ENCODE assay signal across 7 cellular contexts in genomic region chr2:90296484-90296777, GRCh38.
DNase-seq lines count a peak whose midpoint lies in the region; ATAC-seq and TF ChIP-seq lines count a peak whose summit lies in the region.
"Not testable (repeated sequence)": the region's sequence is repeated elsewhere in the genome, so short reads cannot be mapped to it uniquely, and the experiment has no call there.

No MANE protein-coding gene starts in this region.

- not testable (repeated sequence) for H3K27ac Mint-ChIP-seq in natural killer cell treated with Interleukin-12 subunit alpha and Interleukin-12 subunit beta and Interleukin-15 and Interleukin-18, amount 100 ng/mL, for 72 hours

- H3K9me3 ChIP-seq in RWPE2 (ENCODE audit: severe bottlenecking); right cardiac atrium (ENCODE audit: control insufficient read depth, low read length); right lobe of liver; upper lobe of right lung: not testable (repeated sequence)
- H3K9me3 ChIP-seq in spleen: peaks cover 0 to 13% (median 2%) of the 10 kb centered on the region in 8 donors

- H3K36me3 Mint-ChIP-seq in natural killer cell treated with Interleukin-12 subunit alpha and Interleukin-12 subunit beta and Interleukin-15 and Interleukin-18, amount 100 ng/mL, for 72 hours: not testable (repeated sequence)

- intact Hi-C loops in right cardiac atrium (cut with DNase I); right lobe of liver (cut with DNase I); spleen (cut with DNase I; ENCODE audit: low total_unique reads); upper lobe of right lung (cut with DNase I): not testable (repeated sequence)

- TF ChIP-seq POLR2A in right lobe of liver (IDR thresholded peaks at IDR 0.05); spleen (IDR thresholded peaks at IDR 0.05): not testable (repeated sequence)

- not testable (repeated sequence) for H3K27ac ChIP-seq in RWPE2 (ENCODE audit: poor library complexity, severe bottlenecking); coronary artery; right cardiac atrium (ENCODE audit: low read length); right lobe of liver; spleen; upper lobe of right lung

- not testable (repeated sequence) for H3K27me3 Mint-ChIP-seq in natural killer cell treated with Interleukin-12 subunit alpha and Interleukin-12 subunit beta and Interleukin-15 and Interleukin-18, amount 100 ng/mL, for 72 hours

- H3K36me3 ChIP-seq in RWPE2 (ENCODE audit: low read depth); right lobe of liver; spleen; upper lobe of right lung: not testable (repeated sequence)

- H3K4me3 ChIP-seq in RWPE2 (ENCODE audit: severe bottlenecking); coronary artery; right cardiac atrium (ENCODE audit: low read length); right lobe of liver; spleen; upper lobe of right lung: not testable (repeated sequence)

- not testable (repeated sequence) for H3K4me3 Mint-ChIP-seq in natural killer cell treated with Interleukin-12 subunit alpha and Interleukin-12 subunit beta and Interleukin-15 and Interleukin-18, amount 100 ng/mL, for 72 hours

- not testable (repeated sequence) for H3K4me1 ChIP-seq in RWPE2 (ENCODE audit: insufficient read depth, poor library complexity, severe bottlenecking); right cardiac atrium (ENCODE audit: control insufficient read depth, insufficient read depth, low read length); right lobe of liver; spleen; upper lobe of right lung

- H3K27me3 ChIP-seq in RWPE2 (ENCODE audit: insufficient read depth, poor library complexity, severe bottlenecking); right cardiac atrium (ENCODE audit: control insufficient read depth, insufficient read depth); right lobe of liver; spleen (replicated peaks in 1 of 7); upper lobe of right lung: not testable (repeated sequence)

- H3K4me1 Mint-ChIP-seq in natural killer cell treated with Interleukin-12 subunit alpha and Interleukin-12 subunit beta and Interleukin-15 and Interleukin-18, amount 100 ng/mL, for 72 hours (ENCODE audit: low read depth in 2 of 2): not testable (repeated sequence)

- ATAC-seq in RWPE2 (ENCODE audit: low read depth); right cardiac atrium; right lobe of liver; natural killer cell treated with Interleukin-12 subunit alpha and Interleukin-12 subunit beta and Interleukin-15 and Interleukin-18, amount 100 ng/mL, for 72 hours; upper lobe of right lung: not testable (repeated sequence)

- not testable (repeated sequence) for H3K9me3 Mint-ChIP-seq in natural killer cell treated with Interleukin-12 subunit alpha and Interleukin-12 subunit beta and Interleukin-15 and Interleukin-18, amount 100 ng/mL, for 72 hours

- peak; percentile 44 for DNase-seq in RWPE2 (ENCODE audit: low spot score)
- peak; percentile 49 for DNase-seq in coronary artery (ENCODE audit: low spot score)
- DNase-seq in right cardiac atrium: peak in 2 of 3 donors; percentile 50 to 63
- peak in 2 of 3 donors; percentile 45 to 60 for DNase-seq in right lobe of liver
- DNase-seq in natural killer cell treated with Interleukin-12 subunit alpha and Interleukin-12 subunit beta and Interleukin-15 and Interleukin-18, amount 100 ng/mL, for 72 hours (ENCODE audit: low spot score): peak; percentile 56
- peak; percentile 81 for DNase-seq in spleen
- peak; percentile 70 for DNase-seq in upper lobe of right lung

- not testable (repeated sequence) for TF ChIP-seq CTCF in RWPE2 (IDR thresholded peaks at IDR 0.05; ENCODE audit: poor library complexity, severe bottlenecking); coronary artery (IDR thresholded peaks at IDR 0.05); right lobe of liver (IDR thresholded peaks at IDR 0.05); spleen (IDR thresholded peaks at IDR 0.05 in 8 of 11, conservative IDR thresholded peaks at IDR 0.05 in 3 of 11); upper lobe of right lung (IDR thresholded peaks at IDR 0.05)
